21 cellular contexts compared by ENCODE assay signal in the genomic region with DNA sequence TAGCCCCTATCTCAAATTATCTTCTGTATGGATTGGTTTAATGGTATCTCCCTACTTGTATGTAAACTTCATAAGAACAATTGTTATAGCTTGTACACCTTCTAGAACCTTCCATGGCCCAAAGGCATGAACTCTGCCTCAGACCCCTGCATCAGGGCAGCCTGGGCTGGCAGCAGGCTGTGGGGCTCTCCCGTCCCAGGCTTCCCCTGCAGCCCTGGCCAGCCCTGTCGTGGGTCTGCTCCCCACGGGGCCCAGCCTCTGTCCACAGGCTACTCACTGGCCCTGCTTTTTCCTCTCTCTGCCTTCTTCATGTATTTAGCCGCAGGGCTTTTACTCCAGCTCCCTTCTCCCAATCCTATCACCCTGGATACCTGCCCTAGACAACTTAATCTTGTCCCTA. TPM values are rescaled to one million over a fixed set of nuclear protein-coding genes. Genes with fewer than 3 reads are reported as not detected.
"Had no signal": no experiment of that assay in that cellular context is flagged by ENCODE, and none has a peak within 500 bp of the region (broad histone marks: within the 10 kb centered on the region; RNA-seq: fewer than 3 reads in every experiment).

No MANE protein-coding gene starts in this region.

- H3K27me3 ChIP-seq: vagina had no signal

- H3K4me3 Mint-ChIP-seq: activated CD4-positive, alpha-beta memory T cell treated with anti-CD3 and anti-CD28 coated beads for 36 hours; activated naive CD4-positive, alpha-beta T cell treated with anti-CD3 and anti-CD28 coated beads, Interleukin-2, amount 50 U/mL, for 24 hours; activated T-cell treated with anti-CD3 and anti-CD28 coated beads, Interleukin-2, amount 50 U/mL, for 24 hours; immature natural killer cell; naive B cell; neural progenitor cell; stimulated activated effector memory CD8-positive, alpha-beta T cell treated with anti-CD3 and anti-CD28 coated beads, Interleukin-12 subunit alpha, Interleukin-12 subunit beta, amount 100 ng/mL, for 72 hours; T-cell had no signal

- H3K4me1 ChIP-seq: foreskin keratinocyte, parathyroid adenoma, vagina had no signal

- H3K9me3 Mint-ChIP-seq: activated CD4-positive, alpha-beta memory T cell treated with anti-CD3 and anti-CD28 coated beads for 36 hours; activated naive CD4-positive, alpha-beta T cell treated with anti-CD3 and anti-CD28 coated beads, Interleukin-2, amount 50 U/mL, for 24 hours; activated T-cell treated with anti-CD3 and anti-CD28 coated beads, Interleukin-2, amount 50 U/mL, for 24 hours; immature natural killer cell; naive B cell; neural progenitor cell; stimulated activated effector memory CD8-positive, alpha-beta T cell treated with anti-CD3 and anti-CD28 coated beads, Interleukin-12 subunit alpha, Interleukin-12 subunit beta, amount 100 ng/mL, for 72 hours; T-cell had no signal

- H3K27ac Mint-ChIP-seq: activated CD4-positive, alpha-beta memory T cell treated with anti-CD3 and anti-CD28 coated beads for 36 hours; activated naive CD4-positive, alpha-beta T cell treated with anti-CD3 and anti-CD28 coated beads, Interleukin-2, amount 50 U/mL, for 24 hours; activated T-cell treated with anti-CD3 and anti-CD28 coated beads, Interleukin-2, amount 50 U/mL, for 24 hours; immature natural killer cell; naive B cell; neural progenitor cell; stimulated activated effector memory CD8-positive, alpha-beta T cell treated with anti-CD3 and anti-CD28 coated beads, Interleukin-12 subunit alpha, Interleukin-12 subunit beta, amount 100 ng/mL, for 72 hours; T-cell had no signal

- H3K36me3 Mint-ChIP-seq: activated CD4-positive, alpha-beta memory T cell treated with anti-CD3 and anti-CD28 coated beads for 36 hours; activated naive CD4-positive, alpha-beta T cell treated with anti-CD3 and anti-CD28 coated beads, Interleukin-2, amount 50 U/mL, for 24 hours; immature natural killer cell; naive B cell; neural progenitor cell; stimulated activated effector memory CD8-positive, alpha-beta T cell treated with anti-CD3 and anti-CD28 coated beads, Interleukin-12 subunit alpha, Interleukin-12 subunit beta, amount 100 ng/mL, for 72 hours; T-cell had no signal

- H3K27ac ChIP-seq: colonic mucosa, foreskin keratinocyte, neural progenitor cell, parathyroid adenoma, tibial artery, vagina, VCaP had no signal

- H3K9me3 ChIP-seq: colonic mucosa, SK-N-SH, tibial artery, vagina had no signal

- DNase-seq: amniotic stem cell; central memory CD4-positive, alpha-beta T cell; colonic mucosa; effector CD4-positive, alpha-beta T cell; foreskin keratinocyte; glutamatergic neuron; immature natural killer cell; naive B cell; stimulated activated CD4-positive, alpha-beta T cell treated with anti-CD3 and anti-CD28 coated beads, Interleukin-2, amount 100 ng/mL, for 24 hours had no signal

- H3K4me3 ChIP-seq: colonic mucosa, neural progenitor cell, tibial artery, vagina had no signal

- H3K36me3 ChIP-seq: colonic mucosa, neural progenitor cell, tibial artery, vagina had no signal

RNA-seq across cellular contexts. Expression of a gene that starts 4.4 kb away (rescaled TPM):
- total RNA-seq: mononuclear cell had no signal
